ENCODE assay signal across 24 cellular contexts in genomic region chr12:29750928-29751220, GRCh38. TPM values are rescaled to one million over a fixed set of nuclear protein-coding genes. Genes with fewer than 3 reads are reported as not detected.
"Had no signal": no experiment of that assay in that cellular context is flagged by ENCODE, and none has a peak within 500 bp of the region (broad histone marks: within the 10 kb centered on the region; RNA-seq: fewer than 3 reads in every experiment).

No MANE protein-coding gene starts in this region.

- H3K4me2 ChIP-seq: PC-9 had no signal

- H3K27ac ChIP-seq: PC-9, Peyer's patch, SJSA1, SK-N-MC had no signal

- H3K9me3 ChIP-seq: Peyer's patch, SJSA1 had no signal

- H3K4me3 ChIP-seq: PC-9, Peyer's patch, SJSA1, SK-N-MC had no signal

- H3K36me3 ChIP-seq: Peyer's patch, SJSA1 had no signal

- H3K4me1 ChIP-seq: Peyer's patch, SJSA1 had no signal

- DNase-seq: Karpas-422, KBM-7, MV-4-11, NCI-H1048, NCI-H1105, NCI-H1417, NCI-H1436 treated with DMSO at 0.1 percent for 48 hours, NCI-H1694 treated with DMSO at 0.1 percent for 48 hours, NCI-H1930, NCI-H2081 treated with DMSO at 0.1 percent for 48 hours, NCI-H2171, NCI-H446, NCI-H510A, NCI-H524 treated with DMSO at 0.1 percent for 48 hours, NCI-H69, NCI-H774, PC-9, Peyer's patch, Right ventricle myocardium superior, RPMI8226, SIG-M5 had no signal

- H3K27me3 ChIP-seq: Peyer's patch, SJSA1 had no signal

- H2AFZ ChIP-seq: PC-9 had no signal

RNA-seq across cellular contexts. Expression of gene TMTC1, which starts 32.9 kb away (rescaled TPM):
- total RNA-seq: OCI-LY7 had no signal
